ENCODE assay signal across 1 cellular context in genomic region chrX:71102292-71102691, GRCh38.
TF ChIP-seq lines count a peak whose summit lies in the region.

No MANE protein-coding gene starts in this region.

TF ChIP-seq in GM23338, 12 proteins besides CTCF, POLR2A, EP300 and RAD21 (continued from another document):
- TF ChIP-seq, protein P1, sequence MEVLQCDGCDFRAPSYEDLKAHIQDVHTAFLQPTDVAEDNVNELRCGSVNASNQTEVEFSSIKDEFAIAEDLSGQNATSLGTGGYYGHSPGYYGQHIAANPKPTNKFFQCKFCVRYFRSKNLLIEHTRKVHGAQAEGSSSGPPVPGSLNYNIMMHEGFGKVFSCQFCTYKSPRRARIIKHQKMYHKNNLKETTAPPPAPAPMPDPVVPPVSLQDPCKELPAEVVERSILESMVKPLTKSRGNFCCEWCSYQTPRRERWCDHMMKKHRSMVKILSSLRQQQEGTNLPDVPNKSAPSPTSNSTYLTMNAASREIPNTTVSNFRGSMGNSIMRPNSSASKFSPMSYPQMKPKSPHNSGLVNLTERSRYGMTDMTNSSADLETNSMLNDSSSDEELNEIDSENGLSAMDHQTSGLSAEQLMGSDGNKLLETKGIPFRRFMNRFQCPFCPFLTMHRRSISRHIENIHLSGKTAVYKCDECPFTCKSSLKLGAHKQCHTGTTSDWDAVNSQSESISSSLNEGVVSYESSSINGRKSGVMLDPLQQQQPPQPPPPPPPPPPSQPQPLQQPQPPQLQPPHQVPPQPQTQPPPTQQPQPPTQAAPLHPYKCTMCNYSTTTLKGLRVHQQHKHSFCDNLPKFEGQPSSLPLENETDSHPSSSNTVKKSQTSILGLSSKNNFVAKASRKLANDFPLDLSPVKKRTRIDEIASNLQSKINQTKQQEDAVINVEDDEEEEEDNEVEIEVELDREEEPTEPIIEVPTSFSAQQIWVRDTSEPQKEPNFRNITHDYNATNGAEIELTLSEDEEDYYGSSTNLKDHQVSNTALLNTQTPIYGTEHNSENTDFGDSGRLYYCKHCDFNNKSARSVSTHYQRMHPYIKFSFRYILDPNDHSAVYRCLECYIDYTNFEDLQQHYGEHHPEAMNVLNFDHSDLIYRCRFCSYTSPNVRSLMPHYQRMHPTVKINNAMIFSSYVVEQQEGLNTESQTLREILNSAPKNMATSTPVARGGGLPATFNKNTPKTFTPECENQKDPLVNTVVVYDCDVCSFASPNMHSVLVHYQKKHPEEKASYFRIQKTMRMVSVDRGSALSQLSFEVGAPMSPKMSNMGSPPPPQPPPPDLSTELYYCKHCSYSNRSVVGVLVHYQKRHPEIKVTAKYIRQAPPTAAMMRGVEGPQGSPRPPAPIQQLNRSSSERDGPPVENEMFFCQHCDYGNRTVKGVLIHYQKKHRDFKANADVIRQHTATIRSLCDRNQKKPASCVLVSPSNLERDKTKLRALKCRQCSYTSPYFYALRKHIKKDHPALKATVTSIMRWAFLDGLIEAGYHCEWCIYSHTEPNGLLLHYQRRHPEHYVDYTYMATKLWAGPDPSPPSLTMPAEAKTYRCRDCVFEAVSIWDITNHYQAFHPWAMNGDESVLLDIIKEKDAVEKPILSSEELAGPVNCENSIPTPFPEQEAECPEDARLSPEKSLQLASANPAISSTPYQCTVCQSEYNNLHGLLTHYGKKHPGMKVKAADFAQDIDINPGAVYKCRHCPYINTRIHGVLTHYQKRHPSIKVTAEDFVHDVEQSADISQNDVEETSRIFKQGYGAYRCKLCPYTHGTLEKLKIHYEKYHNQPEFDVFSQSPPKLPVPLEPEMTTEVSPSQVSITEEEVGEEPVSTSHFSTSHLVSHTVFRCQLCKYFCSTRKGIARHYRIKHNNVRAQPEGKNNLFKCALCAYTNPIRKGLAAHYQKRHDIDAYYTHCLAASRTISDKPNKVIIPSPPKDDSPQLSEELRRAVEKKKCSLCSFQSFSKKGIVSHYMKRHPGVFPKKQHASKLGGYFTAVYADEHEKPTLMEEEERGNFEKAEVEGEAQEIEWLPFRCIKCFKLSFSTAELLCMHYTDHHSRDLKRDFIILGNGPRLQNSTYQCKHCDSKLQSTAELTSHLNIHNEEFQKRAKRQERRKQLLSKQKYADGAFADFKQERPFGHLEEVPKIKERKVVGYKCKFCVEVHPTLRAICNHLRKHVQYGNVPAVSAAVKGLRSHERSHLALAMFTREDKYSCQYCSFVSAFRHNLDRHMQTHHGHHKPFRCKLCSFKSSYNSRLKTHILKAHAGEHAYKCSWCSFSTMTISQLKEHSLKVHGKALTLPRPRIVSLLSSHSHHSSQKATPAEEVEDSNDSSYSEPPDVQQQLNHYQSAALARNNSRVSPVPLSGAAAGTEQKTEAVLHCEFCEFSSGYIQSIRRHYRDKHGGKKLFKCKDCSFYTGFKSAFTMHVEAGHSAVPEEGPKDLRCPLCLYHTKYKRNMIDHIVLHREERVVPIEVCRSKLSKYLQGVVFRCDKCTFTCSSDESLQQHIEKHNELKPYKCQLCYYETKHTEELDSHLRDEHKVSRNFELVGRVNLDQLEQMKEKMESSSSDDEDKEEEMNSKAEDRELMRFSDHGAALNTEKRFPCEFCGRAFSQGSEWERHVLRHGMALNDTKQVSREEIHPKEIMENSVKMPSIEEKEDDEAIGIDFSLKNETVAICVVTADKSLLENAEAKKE (CRISPR knock-in tag; IDR thresholded peaks at IDR 0.05), result no peak
- TF ChIP-seq STAT1 (IDR thresholded peaks at IDR 0.05; ENCODE audit: unreplicated experiment), result no peak
- TF ChIP-seq, protein P2, sequence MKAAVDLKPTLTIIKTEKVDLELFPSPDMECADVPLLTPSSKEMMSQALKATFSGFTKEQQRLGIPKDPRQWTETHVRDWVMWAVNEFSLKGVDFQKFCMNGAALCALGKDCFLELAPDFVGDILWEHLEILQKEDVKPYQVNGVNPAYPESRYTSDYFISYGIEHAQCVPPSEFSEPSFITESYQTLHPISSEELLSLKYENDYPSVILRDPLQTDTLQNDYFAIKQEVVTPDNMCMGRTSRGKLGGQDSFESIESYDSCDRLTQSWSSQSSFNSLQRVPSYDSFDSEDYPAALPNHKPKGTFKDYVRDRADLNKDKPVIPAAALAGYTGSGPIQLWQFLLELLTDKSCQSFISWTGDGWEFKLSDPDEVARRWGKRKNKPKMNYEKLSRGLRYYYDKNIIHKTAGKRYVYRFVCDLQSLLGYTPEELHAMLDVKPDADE (IDR thresholded peaks at IDR 0.05), result no peak
- no peak for TF ChIP-seq NANOG (IDR thresholded peaks at IDR 0.05; ENCODE audit: borderline replicate concordance)
- TF ChIP-seq EZH2 (IDR thresholded peaks at IDR 0.05; ENCODE audit: low read depth, unreplicated experiment), result no peak
- TF ChIP-seq ZNF331 (CRISPR knock-in tag; IDR thresholded peaks at IDR 0.05; ENCODE audit: low read depth), result no peak
- TF ChIP-seq EZH2phosphoT487 (IDR thresholded peaks at IDR 0.05; ENCODE audit: unreplicated experiment), result no peak
